Comparison of ENCODE assay signal across 14 cellular contexts in genomic region chr19:18253716-18254115, GRCh38. TPM values are rescaled to one million over a fixed set of nuclear protein-coding genes. Genes with fewer than 3 reads are reported as not detected.
DNase-seq lines count a peak whose midpoint lies in the region; ATAC-seq, FAIRE-seq and TF ChIP-seq lines count a peak whose summit lies in the region.
"Had no signal": no experiment of that assay in that cellular context is flagged by ENCODE, and none has a peak within 500 bp of the region (broad histone marks: within the 10 kb centered on the region; RNA-seq: fewer than 3 reads in every experiment).

No MANE protein-coding gene starts in this region.

- TF ChIP-seq POLR2A in gastrocnemius medialis (IDR thresholded peaks at IDR 0.05), result no peak

- FAIRE-seq in small intestine (lab: Jason Lieb, UNC), result no peak
- FAIRE-seq: HTR-8/SVneo had no signal

- no peaks in the 10 kb centered on the region for H3K27me3 ChIP-seq in HL-60 (ENCODE audit: insufficient read depth, poor library complexity, severe bottlenecking)
- no peaks in the 10 kb centered on the region for H3K27me3 ChIP-seq in OCI-LY1 (ENCODE audit: insufficient read depth, low read length)
- H3K27me3 ChIP-seq in small intestine (ENCODE audit: control insufficient read depth in 2 of 2, insufficient read depth in 2 of 2, low read length in 2 of 2), result no peaks in the 10 kb centered on the region
- H3K27me3 ChIP-seq in gastrocnemius medialis, result no peaks in the 10 kb centered on the region

- H3K4me1 ChIP-seq in OCI-LY1 (ENCODE audit: insufficient read depth, low read length, severe bottlenecking) (peaks cover 20% of the 10 kb centered on the region), small intestine (ENCODE audit: control insufficient read depth in 2 of 2, insufficient read depth in 1 of 2, low read depth in 1 of 2, low read length in 1 of 2) (no peaks in the 10 kb centered on the region), gastrocnemius medialis (no peaks in the 10 kb centered on the region)

- H2AFZ ChIP-seq in OCI-LY1 (ENCODE audit: low read length), result no peak overlapping the region

- intact Hi-C loops in gastrocnemius medialis (cut with DNase I; ENCODE audit: low total_unique reads), result loop anchor here (2.0 to 10.0 kb wide), 3 partner anchors 93 to 151 kb away; no protein-coding TSS in a partner anchor

- 24 to 38% (median 35%) methylated on average over 5 of the region's 5 CpGs for WGBS in small intestine, 3 donors

- H3K79me2 ChIP-seq in OCI-LY1 (ENCODE audit: insufficient read depth, low read length), result no peaks in the 10 kb centered on the region

- H3K27ac ChIP-seq in HL-60 (replicated peaks), result peak overlapping the region; percentile 51
- H3K27ac ChIP-seq in OCI-LY1 (ENCODE audit: low read depth, low read length, poor library complexity, severe bottlenecking), result peak overlapping the region; percentile 81
- H3K27ac ChIP-seq in small intestine (ENCODE audit: low read depth in 1 of 2, low read length in 1 of 2), result peak overlapping the region; percentile 74 to 88
- H3K27ac ChIP-seq in gastrocnemius medialis, result no peak overlapping the region

- no peak overlapping the region for H3K4me3 ChIP-seq in HL-60 (replicated peaks; ENCODE audit: insufficient read depth, low read length)
- H3K4me3 ChIP-seq in OCI-LY1 (ENCODE audit: low read depth, low read length, poor library complexity, severe bottlenecking), result no peak overlapping the region
- no peak overlapping the region for H3K4me3 ChIP-seq in small intestine (ENCODE audit: low read depth in 1 of 2, low read length in 2 of 2)
- no peak overlapping the region for H3K4me3 ChIP-seq in gastrocnemius medialis

- ATAC-seq in esophagus mucosa, result peak; percentile 88
- no peak for ATAC-seq in HG02852 (IDR thresholded peaks at IDR 0.05; ENCODE audit: unreplicated experiment)
- ATAC-seq in HG03175 (IDR thresholded peaks at IDR 0.05; ENCODE audit: unreplicated experiment), result no peak
- ATAC-seq in gastrocnemius medialis, result no peak
- ATAC-seq: CD8-positive, alpha-beta T cell had no signal

- no peak for TF ChIP-seq CTCF in HL-60 (IDR thresholded peaks at IDR 0.05; ENCODE audit: insufficient read depth, low read length)
- no peak for TF ChIP-seq CTCF in OCI-LY1 (IDR thresholded peaks at IDR 0.05; ENCODE audit: low read length)
- TF ChIP-seq CTCF in gastrocnemius medialis (IDR thresholded peaks at IDR 0.05 in 4 of 5, conservative IDR thresholded peaks at IDR 0.05 in 1 of 5), result no peak

- H4K20me1 ChIP-seq in OCI-LY1 (ENCODE audit: insufficient read depth, low read length), result no peaks in the 10 kb centered on the region

- H3K36me3 ChIP-seq in OCI-LY1 (ENCODE audit: insufficient read depth, low read length), result peaks cover 20% of the 10 kb centered on the region; the same call in 1 of the 2 replicates
- no peaks in the 10 kb centered on the region for H3K36me3 ChIP-seq in small intestine (ENCODE audit: control insufficient read depth in 2 of 2, insufficient read depth in 2 of 2, low read length in 2 of 2)
- no peaks in the 10 kb centered on the region for H3K36me3 ChIP-seq in gastrocnemius medialis

- DNase-seq in HL-60 (ENCODE audit: low read depth in 1 of 2, low spot score in 1 of 2) (peak in 1 of 2 experiments; percentile 81), small intestine (peak; percentile 93), cortex of kidney (lab: John Stamatoyannopoulos, UW) (no peak), gastrocnemius medialis (no peak)
- DNase-seq: CD8-positive, alpha-beta T cell; NCI-H1694; posterior cingulate gyrus; stimulated activated naive CD4-positive, alpha-beta T cell treated with Interleukin-2 at 50 U/mL for 16 hours; T1000 had no signal

- no peak overlapping the region for H3K4me2 ChIP-seq in OCI-LY1 (ENCODE audit: low read length)

- H3K9me3 ChIP-seq in OCI-LY1 (ENCODE audit: low read length), result no peaks in the 10 kb centered on the region
- no peaks in the 10 kb centered on the region for H3K9me3 ChIP-seq in small intestine (ENCODE audit: control insufficient read depth, low read depth)
- no peaks in the 10 kb centered on the region for H3K9me3 ChIP-seq in gastrocnemius medialis

- no peaks in the 10 kb centered on the region for H3K9me2 ChIP-seq in OCI-LY1 (ENCODE audit: low read depth, low read length)

- H3K9ac ChIP-seq in OCI-LY1 (ENCODE audit: low read length), result no peak overlapping the region

- in situ Hi-C loops in gastrocnemius medialis (cut with MboI; ENCODE audit: low sequenced_read_pairs in 4 of 4), result loop anchor here in 2 of 4 donors (5.0 to 25.0 kb wide), 3 partner anchors 41 to 159 kb away; partner anchors contain the start of gene SSBP4 (in 2 of the 2)

- H3F3A ChIP-seq in OCI-LY1 (ENCODE audit: insufficient read depth, low read length), result 0 out of 2 replicates have a peak, but pooled peaks cover 5% of the 10 kb centered on the region

RNA-seq across cellular contexts. Expression of gene IQCN, which starts 20.5 kb away (rescaled TPM):
- total RNA-seq in esophagus mucosa (0.56 TPM), gastrocnemius medialis (under 1 TPM; 0.20 to 0.61 (median 0.39) TPM)
- 10 to 100 TPM in 1 of 3 donors, 1 to 10 TPM in 2; 1.5 to 15.2 (median 5.4) TPM for polyA plus RNA-seq in small intestine

RNA-seq across cellular contexts. Expression of gene PDE4C, which starts 27.5 kb away (rescaled TPM):
- total RNA-seq in esophagus mucosa, result 0.16 TPM
- 1 to 10 TPM in 1 of 3 donors, not detected in 2; 1.1 TPM for polyA plus RNA-seq in small intestine
- 1 to 10 TPM in 1 of 4 donors, under 1 TPM in 2, not detected in 1; 0.65 to 2.6 (median 0.76) TPM for total RNA-seq in gastrocnemius medialis

RNA-seq across cellular contexts. Expression of gene JUND, which starts 27.7 kb away (rescaled TPM):
- total RNA-seq in esophagus mucosa, result 61.5 TPM
- 100 to 1,000 TPM; 129 to 211 (median 159) TPM for polyA plus RNA-seq in small intestine
- 100 to 1,000 TPM in 3 of 4 donors, 10 to 100 TPM in 1; 67.2 to 258 (median 221) TPM for total RNA-seq in gastrocnemius medialis

RNA-seq across cellular contexts. Expression of gene RAB3A, which starts 49.9 kb away (rescaled TPM):
- 1.1 TPM for total RNA-seq in esophagus mucosa
- polyA plus RNA-seq in small intestine, result 1 to 10 TPM in 2 of 3 donors, under 1 TPM in 1; 0.81 to 6.0 (median 2.0) TPM
- total RNA-seq in gastrocnemius medialis, result 1 to 10 TPM in 1 of 4 donors, under 1 TPM in 1, not detected in 2; 0.51 to 2.3 TPM

Comparison
In these comparisons a context has a peak if more than half of its experiments do, and no peak if none do; other contexts are left out.
1. H3K27ac ChIP-seq: peak in HL-60 (single experiment), OCI-LY1 (single experiment) and small intestine (2 of 2); none in gastrocnemius medialis (0 of 4).